20 cellular contexts compared by ENCODE assay signal in genomic region chr19:44190020-44190419, GRCh38. TPM values are rescaled to one million over a fixed set of nuclear protein-coding genes. Genes with fewer than 3 reads are reported as not detected.
DNase-seq lines count a peak whose midpoint lies in the region; ATAC-seq, FAIRE-seq and TF ChIP-seq lines count a peak whose summit lies in the region.
"Had no signal": no experiment of that assay in that cellular context is flagged by ENCODE, and none has a peak within 500 bp of the region (broad histone marks: within the 10 kb centered on the region; RNA-seq: fewer than 3 reads in every experiment).

No MANE protein-coding gene starts in this region.

- H3K27me3 ChIP-seq in pancreas, result no peaks in the 10 kb centered on the region
- H3K27me3 ChIP-seq: BLaER1 had no signal

- H3K4me1 ChIP-seq in pancreas, result no peaks in the 10 kb centered on the region
- H3K4me1 ChIP-seq: BLaER1, Caco-2 had no signal

- peak; percentile 40 for FAIRE-seq in G401.6 (lab: Jason Lieb, UNC)
- peak; percentile 68 for FAIRE-seq in colon (lab: Jason Lieb, UNC)
- peak; percentile 65 for FAIRE-seq in pancreas (lab: Jason Lieb, UNC)
- FAIRE-seq: GM12878, H54 had no signal

- no peak overlapping the region for H3K27ac Mint-ChIP-seq in stimulated activated naive CD8-positive, alpha-beta T cell treated with anti-CD3 and anti-CD28 coated beads, Interleukin-15, amount 100 ng/mL, for 72 hours
- H3K27ac Mint-ChIP-seq: B cell; CD4-positive, CD25-positive, alpha-beta regulatory T cell; CD8-positive, alpha-beta T cell had no signal

- H3K4me3 ChIP-seq in pancreas, result no peak overlapping the region
- H3K4me3 ChIP-seq: BLaER1, GM12878, HAP-1 had no signal

- intact Hi-C loops in pancreas (cut with DNase I), result no loop called here

- peaks cover 32 to 54% of the 10 kb centered on the region in 2 donors for H3K9me3 Mint-ChIP-seq in stimulated activated naive CD8-positive, alpha-beta T cell treated with anti-CD3 and anti-CD28 coated beads, Interleukin-15, amount 100 ng/mL, for 72 hours

- DNase-seq in pancreas (no peak), NCI-H1105 (lab: John Stamatoyannopoulos, UW) (no peak)
- no peak for DNase-seq in stimulated activated naive CD8-positive, alpha-beta T cell treated with anti-CD3 and anti-CD28 coated beads, Interleukin-15, amount 100 ng/mL, for 72 hours
- DNase-seq in stimulated activated CD4-positive, alpha-beta T cell treated with anti-CD3 and anti-CD28 coated beads, Interleukin-4, amount 100 ng/mL, for 1 hour, result no peak
- DNase-seq: 8988T; Caco-2; CD4-positive, CD25-positive, alpha-beta regulatory T cell; CD8-positive, alpha-beta T cell; DMS153; DND-41; GDM1; GOT3 had no signal

- H3K4me1 Mint-ChIP-seq in stimulated activated naive CD8-positive, alpha-beta T cell treated with anti-CD3 and anti-CD28 coated beads, Interleukin-15, amount 100 ng/mL, for 72 hours, result no peaks in the 10 kb centered on the region
- H3K4me1 Mint-ChIP-seq: B cell; CD4-positive, CD25-positive, alpha-beta regulatory T cell had no signal

- TF ChIP-seq CTCF in pancreas (IDR thresholded peaks at IDR 0.05), result no peak

- no peaks in the 10 kb centered on the region for H3K27me3 Mint-ChIP-seq in stimulated activated naive CD8-positive, alpha-beta T cell treated with anti-CD3 and anti-CD28 coated beads, Interleukin-15, amount 100 ng/mL, for 72 hours

- WGBS in pancreas, 2 donors, result 97 to 100% methylated on average over 6 of the region's 6 CpGs

- no peak overlapping the region for H3K4me3 Mint-ChIP-seq in stimulated activated naive CD8-positive, alpha-beta T cell treated with anti-CD3 and anti-CD28 coated beads, Interleukin-15, amount 100 ng/mL, for 72 hours
- H3K4me3 Mint-ChIP-seq: B cell; CD4-positive, CD25-positive, alpha-beta regulatory T cell; CD8-positive, alpha-beta T cell had no signal

- no peak for ATAC-seq in pancreas
- no peak for ATAC-seq in stimulated activated naive CD8-positive, alpha-beta T cell treated with anti-CD3 and anti-CD28 coated beads, Interleukin-15, amount 100 ng/mL, for 72 hours
- ATAC-seq: CD8-positive, alpha-beta T cell; GM12878 had no signal

- H3K27ac ChIP-seq in pancreas, result no peak overlapping the region
- H3K27ac ChIP-seq: BLaER1, C4-2B had no signal

- no peaks in the 10 kb centered on the region for H3K9me3 ChIP-seq in pancreas
- H3K9me3 ChIP-seq: BLaER1, Caco-2, HAP-1 had no signal

- H3K36me3 ChIP-seq in pancreas, result no peaks in the 10 kb centered on the region
- H3K36me3 ChIP-seq: HAP-1 had no signal

RNA-seq across cellular contexts. Expression of gene ZNF227, which starts 22.3 kb away (rescaled TPM):
- total RNA-seq in pancreas, result 1 to 10 TPM; 6.3 to 9.7 (median 8.6) TPM
- polyA plus RNA-seq in pancreas, result 1 to 10 TPM; 2.9 to 4.2 TPM

RNA-seq across cellular contexts. Expression of gene ZNF226, which starts 25.1 kb away (rescaled TPM):
- 10 to 100 TPM in 1 of 6 donors, 1 to 10 TPM in 5; 4.8 to 11.7 (median 6.2) TPM for total RNA-seq in pancreas
- polyA plus RNA-seq in pancreas, result 10 to 100 TPM in 1 of 2 donors, 1 to 10 TPM in 1; 5.7 to 12.8 TPM

RNA-seq across cellular contexts. Expression of gene ZNF234, which starts 48.7 kb away (rescaled TPM):
- 1 to 10 TPM; 2.0 to 7.2 (median 4.1) TPM for total RNA-seq in pancreas
- polyA plus RNA-seq in pancreas, result 1 to 10 TPM; 2.2 to 2.9 TPM
